In genomic region chr6:9272671-9273070, GRCh38 we compare ENCODE assay signal across 12 cellular contexts.
DNase-seq lines count a peak whose midpoint lies in the region; TF ChIP-seq lines count a peak whose summit lies in the region.
"Had no signal": no experiment of that assay in that cellular context is flagged by ENCODE, and none has a peak within 500 bp of the region (broad histone marks: within the 10 kb centered on the region; RNA-seq: fewer than 3 reads in every experiment).

No MANE protein-coding gene starts in this region.

- peaks cover 13% of the 10 kb centered on the region for H3K4me1 Mint-ChIP-seq in HFFc6 (ENCODE audit: low read depth)
- H3K4me1 Mint-ChIP-seq: CD4-positive, alpha-beta memory T cell; GM23338; H9 had no signal

- H3K36me3 ChIP-seq in adipocyte (ENCODE audit: control insufficient read depth, insufficient read depth, low read length, severe bottlenecking), result no peaks in the 10 kb centered on the region

- in situ Hi-C loops in GM13976 (cut with MboI; ENCODE audit: low sequenced_read_pairs, unreplicated experiment), result no loop called here

- H3K9ac ChIP-seq in adipocyte (ENCODE audit: low read length), result no peak overlapping the region

- peaks cover 6% of the 10 kb centered on the region for H3K9me3 ChIP-seq in adipocyte (ENCODE audit: control insufficient read depth, low read length)

- DNase-seq in HCEC 1CT, result peak; percentile 30
- DNase-seq in adipocyte (ENCODE audit: low read depth), result peak; percentile 55
- peak; percentile 2 for DNase-seq in fibroblast of gingiva (ENCODE audit: low read depth)
- DNase-seq in NCI-H1436 (lab: John Stamatoyannopoulos, UW), result no peak
- DNase-seq in GM13976 (ENCODE audit: low spot score), result no peak
- no peak for DNase-seq in HFFc6
- DNase-seq: C1 segment of cervical spinal cord; CD4-positive, alpha-beta memory T cell; COR-L47; DMS153; H9 had no signal

- no peaks in the 10 kb centered on the region for H3K4me1 ChIP-seq in adipocyte (ENCODE audit: control insufficient read depth, insufficient read depth, low read length)

- no peaks in the 10 kb centered on the region for H3K27me3 Mint-ChIP-seq in HFFc6 (ENCODE audit: insufficient read depth)
- H3K27me3 Mint-ChIP-seq: CD4-positive, alpha-beta memory T cell had no signal

- H3K27me3 ChIP-seq in adipocyte (replicated peaks; ENCODE audit: control insufficient read depth, insufficient read depth, low read length), result no peaks in the 10 kb centered on the region

- H3K27ac Mint-ChIP-seq in HFFc6, result no peak overlapping the region
- H3K27ac Mint-ChIP-seq: CD4-positive, alpha-beta memory T cell; GM23338; H9 had no signal

- H3K9me3 Mint-ChIP-seq in HFFc6, result no peaks in the 10 kb centered on the region
- H3K9me3 Mint-ChIP-seq: H9 had no signal

- TF ChIP-seq CTCF in GM13976 (IDR thresholded peaks at IDR 0.05; ENCODE audit: borderline replicate concordance, control extremely low read depth, extremely low read depth, insufficient read depth, missing control alignments) (no peak), HFFc6 (IDR thresholded peaks at IDR 0.05) (no peak)

- H3K4me3 Mint-ChIP-seq in HFFc6, result no peak overlapping the region
- H3K4me3 Mint-ChIP-seq: CD4-positive, alpha-beta memory T cell; GM23338; H9 had no signal

- no peaks in the 10 kb centered on the region for H3K36me3 Mint-ChIP-seq in HFFc6 (ENCODE audit: low read depth)
- H3K36me3 Mint-ChIP-seq: CD4-positive, alpha-beta memory T cell had no signal

- no peak overlapping the region for H3K4me3 ChIP-seq in adipocyte (ENCODE audit: low read length)
- H3K4me3 ChIP-seq: GM23338 had no signal

Comparison
In these comparisons a context has a peak if more than half of its experiments do, and no peak if none do; other contexts are left out.
1. DNase-seq: peak in HCEC 1CT (single experiment), adipocyte (single experiment) and fibroblast of gingiva (single experiment); none in NCI-H1436 (single experiment), GM13976 (single experiment) and HFFc6 (single experiment).